Comparison of ENCODE assay signal across 1 cellular context in the genomic region with DNA sequence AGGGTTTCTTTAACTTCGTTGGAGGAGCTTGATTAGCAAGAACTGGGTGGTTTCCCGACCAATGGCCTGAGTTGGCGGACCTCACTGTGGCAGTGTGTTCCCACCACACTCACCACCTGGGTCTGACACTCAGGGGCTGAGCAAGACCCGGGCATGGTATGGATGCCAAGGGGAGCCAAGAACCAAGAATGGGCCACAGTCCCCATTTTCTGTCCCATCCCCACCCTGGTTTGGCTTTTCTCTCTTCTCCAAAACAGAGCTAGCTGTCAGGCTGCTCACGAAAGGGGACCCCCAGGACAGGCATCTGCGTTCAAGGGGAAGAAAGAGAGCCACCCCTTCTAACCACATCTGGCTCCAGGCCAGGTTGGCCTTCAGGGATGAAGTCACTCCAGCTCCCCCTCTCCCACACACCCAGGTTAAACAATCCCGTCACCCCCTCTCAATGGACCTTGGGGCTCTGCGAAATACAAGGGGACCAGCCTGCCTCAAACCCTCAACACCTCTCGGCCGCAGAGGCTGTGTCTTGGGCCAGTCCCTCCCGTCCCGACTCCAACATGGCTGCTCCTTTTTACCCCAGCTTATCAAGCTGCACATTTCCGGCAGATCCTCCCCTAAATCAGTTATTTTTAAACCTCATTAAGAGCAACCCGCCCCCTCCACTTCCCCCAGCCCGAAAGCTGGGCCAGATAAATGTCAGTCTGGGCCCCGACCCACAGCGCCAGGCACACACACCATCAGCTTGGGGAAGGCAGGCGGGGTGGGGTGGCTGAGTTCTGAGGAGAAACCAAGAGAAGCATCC.
TF ChIP-seq lines count a peak whose summit lies in the region.

No MANE protein-coding gene starts in this region.

TF ChIP-seq in GM12878, 131 proteins besides CTCF, POLR2A, EP300 and RAD21 (continued from another document and continues in another):
- TF ChIP-seq, protein P1, sequence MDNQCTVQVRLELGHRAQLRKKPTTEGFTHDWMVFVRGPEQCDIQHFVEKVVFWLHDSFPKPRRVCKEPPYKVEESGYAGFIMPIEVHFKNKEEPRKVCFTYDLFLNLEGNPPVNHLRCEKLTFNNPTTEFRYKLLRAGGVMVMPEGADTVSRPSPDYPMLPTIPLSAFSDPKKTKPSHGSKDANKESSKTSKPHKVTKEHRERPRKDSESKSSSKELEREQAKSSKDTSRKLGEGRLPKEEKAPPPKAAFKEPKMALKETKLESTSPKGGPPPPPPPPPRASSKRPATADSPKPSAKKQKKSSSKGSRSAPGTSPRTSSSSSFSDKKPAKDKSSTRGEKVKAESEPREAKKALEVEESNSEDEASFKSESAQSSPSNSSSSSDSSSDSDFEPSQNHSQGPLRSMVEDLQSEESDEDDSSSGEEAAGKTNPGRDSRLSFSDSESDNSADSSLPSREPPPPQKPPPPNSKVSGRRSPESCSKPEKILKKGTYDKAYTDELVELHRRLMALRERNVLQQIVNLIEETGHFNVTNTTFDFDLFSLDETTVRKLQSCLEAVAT (IDR thresholded peaks at IDR 0.05), result peak; percentile 48; the same call in 1 of the 2 replicates
- TF ChIP-seq SIN3A (IDR thresholded peaks at IDR 0.05; ENCODE audit: low read depth, low read length) (peak; percentile 13; the same call in 1 of the 2 replicates), RB1 (IDR thresholded peaks at IDR 0.05; ENCODE audit: borderline replicate concordance) (peak; percentile 42; the same call in 1 of the 2 replicates), HDGF (IDR thresholded peaks at IDR 0.05) (peak; percentile 83; the same call in 1 of the 2 replicates), TBL1XR1 (IDR thresholded peaks at IDR 0.05; ENCODE audit: low read depth, low read length) (no peak), ETV6 (conservative IDR thresholded peaks at IDR 0.05 in 1 of 2, IDR thresholded peaks at IDR 0.05 in 1 of 2; ENCODE audit: borderline replicate concordance in 1 of 2, low read depth in 1 of 2) (no peak), NR2F1 (conservative IDR thresholded peaks at IDR 0.05) (peak; percentile 16; the same call in 1 of the 2 replicates), MYC (IDR thresholded peaks at IDR 0.05; ENCODE audit: insufficient read depth, insufficient read length, insufficient replicate concordance, low read length, severe bottlenecking) (no peak), POLR2AphosphoS5 (IDR thresholded peaks at IDR 0.05; ENCODE audit: low read length) (peak; percentile 52), IKZF1 (conservative IDR thresholded peaks at IDR 0.05) (peak; percentile 33), CBX5 (IDR thresholded peaks at IDR 0.05; ENCODE audit: low read depth) (no peak), LARP7 (IDR thresholded peaks at IDR 0.05) (peak; percentile 46; the same call in 1 of the 2 replicates), HDAC2 (IDR thresholded peaks at IDR 0.05) (no peak), SMAD1 (IDR thresholded peaks at IDR 0.05; ENCODE audit: low read depth, partially characterized antibody) (peak; percentile 80), EGR1 (IDR thresholded peaks at IDR 0.05; ENCODE audit: borderline replicate concordance in 1 of 2, low read depth in 2 of 2, low read length in 2 of 2) (0 out of 3 replicates have a peak, but pooled peaks of 1 of the 2 experiments have one; percentile 12), GABPA (IDR thresholded peaks at IDR 0.05; ENCODE audit: low read depth) (no peak), TAF1 (IDR thresholded peaks at IDR 0.05; ENCODE audit: borderline replicate concordance, low read depth, low read length) (0 out of 2 replicates have a peak, but pooled peaks have one; percentile 39), SP1 (IDR thresholded peaks at IDR 0.05; ENCODE audit: low read depth, low read length) (peak; percentile 13), MEF2B (IDR thresholded peaks at IDR 0.05; ENCODE audit: partially characterized antibody, poor library complexity, severe bottlenecking) (peak; percentile 23), CHD1 (IDR thresholded peaks at IDR 0.05; ENCODE audit: low read depth, low read length) (no peak), POU2F2 (IDR thresholded peaks at IDR 0.05; ENCODE audit: borderline replicate concordance, low read depth, low read length) (no peak; the same call in 2 of the 3 replicates), WRNIP1 (IDR thresholded peaks at IDR 0.05; ENCODE audit: borderline replicate concordance, low read depth, low read length) (no peak), ZZZ3 (IDR thresholded peaks at IDR 0.05; ENCODE audit: control insufficient read depth, insufficient read length, low read depth) (no peak), NFIC (IDR thresholded peaks at IDR 0.05; ENCODE audit: low read depth, low read length) (peak; percentile 41; the same call in 1 of the 2 replicates), SMARCA5 (IDR thresholded peaks at IDR 0.05) (0 out of 2 replicates have a peak, but pooled peaks have one; percentile 60), MTA2 (IDR thresholded peaks at IDR 0.05; ENCODE audit: low read depth) (no peak)
- TF ChIP-seq, protein P2, sequence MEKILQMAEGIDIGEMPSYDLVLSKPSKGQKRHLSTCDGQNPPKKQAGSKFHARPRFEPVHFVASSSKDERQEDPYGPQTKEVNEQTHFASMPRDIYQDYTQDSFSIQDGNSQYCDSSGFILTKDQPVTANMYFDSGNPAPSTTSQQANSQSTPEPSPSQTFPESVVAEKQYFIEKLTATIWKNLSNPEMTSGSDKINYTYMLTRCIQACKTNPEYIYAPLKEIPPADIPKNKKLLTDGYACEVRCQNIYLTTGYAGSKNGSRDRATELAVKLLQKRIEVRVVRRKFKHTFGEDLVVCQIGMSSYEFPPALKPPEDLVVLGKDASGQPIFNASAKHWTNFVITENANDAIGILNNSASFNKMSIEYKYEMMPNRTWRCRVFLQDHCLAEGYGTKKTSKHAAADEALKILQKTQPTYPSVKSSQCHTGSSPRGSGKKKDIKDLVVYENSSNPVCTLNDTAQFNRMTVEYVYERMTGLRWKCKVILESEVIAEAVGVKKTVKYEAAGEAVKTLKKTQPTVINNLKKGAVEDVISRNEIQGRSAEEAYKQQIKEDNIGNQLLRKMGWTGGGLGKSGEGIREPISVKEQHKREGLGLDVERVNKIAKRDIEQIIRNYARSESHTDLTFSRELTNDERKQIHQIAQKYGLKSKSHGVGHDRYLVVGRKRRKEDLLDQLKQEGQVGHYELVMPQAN (conservative IDR thresholded peaks at IDR 0.05), result peak; percentile 36; the same call in 1 of the 2 replicates
- TF ChIP-seq, protein P3, sequence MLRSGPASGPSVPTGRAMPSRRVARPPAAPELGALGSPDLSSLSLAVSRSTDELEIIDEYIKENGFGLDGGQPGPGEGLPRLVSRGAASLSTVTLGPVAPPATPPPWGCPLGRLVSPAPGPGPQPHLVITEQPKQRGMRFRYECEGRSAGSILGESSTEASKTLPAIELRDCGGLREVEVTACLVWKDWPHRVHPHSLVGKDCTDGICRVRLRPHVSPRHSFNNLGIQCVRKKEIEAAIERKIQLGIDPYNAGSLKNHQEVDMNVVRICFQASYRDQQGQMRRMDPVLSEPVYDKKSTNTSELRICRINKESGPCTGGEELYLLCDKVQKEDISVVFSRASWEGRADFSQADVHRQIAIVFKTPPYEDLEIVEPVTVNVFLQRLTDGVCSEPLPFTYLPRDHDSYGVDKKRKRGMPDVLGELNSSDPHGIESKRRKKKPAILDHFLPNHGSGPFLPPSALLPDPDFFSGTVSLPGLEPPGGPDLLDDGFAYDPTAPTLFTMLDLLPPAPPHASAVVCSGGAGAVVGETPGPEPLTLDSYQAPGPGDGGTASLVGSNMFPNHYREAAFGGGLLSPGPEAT (IDR thresholded peaks at IDR 0.05; ENCODE audit: low read depth), result peak; percentile 49; the same call in 1 of the 2 replicates
- TF ChIP-seq, protein P4, sequence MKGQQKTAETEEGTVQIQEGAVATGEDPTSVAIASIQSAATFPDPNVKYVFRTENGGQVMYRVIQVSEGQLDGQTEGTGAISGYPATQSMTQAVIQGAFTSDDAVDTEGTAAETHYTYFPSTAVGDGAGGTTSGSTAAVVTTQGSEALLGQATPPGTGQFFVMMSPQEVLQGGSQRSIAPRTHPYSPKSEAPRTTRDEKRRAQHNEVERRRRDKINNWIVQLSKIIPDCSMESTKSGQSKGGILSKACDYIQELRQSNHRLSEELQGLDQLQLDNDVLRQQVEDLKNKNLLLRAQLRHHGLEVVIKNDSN (IDR thresholded peaks at IDR 0.05; ENCODE audit: borderline replicate concordance, extremely low read length, insufficient read depth, low read depth, low read length), result no peak
- TF ChIP-seq, protein P5, sequence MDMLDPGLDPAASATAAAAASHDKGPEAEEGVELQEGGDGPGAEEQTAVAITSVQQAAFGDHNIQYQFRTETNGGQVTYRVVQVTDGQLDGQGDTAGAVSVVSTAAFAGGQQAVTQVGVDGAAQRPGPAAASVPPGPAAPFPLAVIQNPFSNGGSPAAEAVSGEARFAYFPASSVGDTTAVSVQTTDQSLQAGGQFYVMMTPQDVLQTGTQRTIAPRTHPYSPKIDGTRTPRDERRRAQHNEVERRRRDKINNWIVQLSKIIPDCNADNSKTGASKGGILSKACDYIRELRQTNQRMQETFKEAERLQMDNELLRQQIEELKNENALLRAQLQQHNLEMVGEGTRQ (IDR thresholded peaks at IDR 0.05; ENCODE audit: borderline replicate concordance, low read depth, low read length), result no peak
- TF ChIP-seq, protein P6, sequence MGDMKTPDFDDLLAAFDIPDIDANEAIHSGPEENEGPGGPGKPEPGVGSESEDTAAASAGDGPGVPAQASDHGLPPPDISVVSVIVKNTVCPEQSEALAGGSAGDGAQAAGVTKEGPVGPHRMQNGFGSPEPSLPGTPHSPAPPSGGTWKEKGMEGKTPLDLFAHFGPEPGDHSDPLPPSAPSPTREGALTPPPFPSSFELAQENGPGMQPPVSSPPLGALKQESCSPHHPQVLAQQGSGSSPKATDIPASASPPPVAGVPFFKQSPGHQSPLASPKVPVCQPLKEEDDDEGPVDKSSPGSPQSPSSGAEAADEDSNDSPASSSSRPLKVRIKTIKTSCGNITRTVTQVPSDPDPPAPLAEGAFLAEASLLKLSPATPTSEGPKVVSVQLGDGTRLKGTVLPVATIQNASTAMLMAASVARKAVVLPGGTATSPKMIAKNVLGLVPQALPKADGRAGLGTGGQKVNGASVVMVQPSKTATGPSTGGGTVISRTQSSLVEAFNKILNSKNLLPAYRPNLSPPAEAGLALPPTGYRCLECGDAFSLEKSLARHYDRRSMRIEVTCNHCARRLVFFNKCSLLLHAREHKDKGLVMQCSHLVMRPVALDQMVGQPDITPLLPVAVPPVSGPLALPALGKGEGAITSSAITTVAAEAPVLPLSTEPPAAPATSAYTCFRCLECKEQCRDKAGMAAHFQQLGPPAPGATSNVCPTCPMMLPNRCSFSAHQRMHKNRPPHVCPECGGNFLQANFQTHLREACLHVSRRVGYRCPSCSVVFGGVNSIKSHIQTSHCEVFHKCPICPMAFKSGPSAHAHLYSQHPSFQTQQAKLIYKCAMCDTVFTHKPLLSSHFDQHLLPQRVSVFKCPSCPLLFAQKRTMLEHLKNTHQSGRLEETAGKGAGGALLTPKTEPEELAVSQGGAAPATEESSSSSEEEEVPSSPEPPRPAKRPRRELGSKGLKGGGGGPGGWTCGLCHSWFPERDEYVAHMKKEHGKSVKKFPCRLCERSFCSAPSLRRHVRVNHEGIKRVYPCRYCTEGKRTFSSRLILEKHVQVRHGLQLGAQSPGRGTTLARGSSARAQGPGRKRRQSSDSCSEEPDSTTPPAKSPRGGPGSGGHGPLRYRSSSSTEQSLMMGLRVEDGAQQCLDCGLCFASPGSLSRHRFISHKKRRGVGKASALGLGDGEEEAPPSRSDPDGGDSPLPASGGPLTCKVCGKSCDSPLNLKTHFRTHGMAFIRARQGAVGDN (IDR thresholded peaks at IDR 0.05), result peak; percentile 39
- TF ChIP-seq, protein P7, sequence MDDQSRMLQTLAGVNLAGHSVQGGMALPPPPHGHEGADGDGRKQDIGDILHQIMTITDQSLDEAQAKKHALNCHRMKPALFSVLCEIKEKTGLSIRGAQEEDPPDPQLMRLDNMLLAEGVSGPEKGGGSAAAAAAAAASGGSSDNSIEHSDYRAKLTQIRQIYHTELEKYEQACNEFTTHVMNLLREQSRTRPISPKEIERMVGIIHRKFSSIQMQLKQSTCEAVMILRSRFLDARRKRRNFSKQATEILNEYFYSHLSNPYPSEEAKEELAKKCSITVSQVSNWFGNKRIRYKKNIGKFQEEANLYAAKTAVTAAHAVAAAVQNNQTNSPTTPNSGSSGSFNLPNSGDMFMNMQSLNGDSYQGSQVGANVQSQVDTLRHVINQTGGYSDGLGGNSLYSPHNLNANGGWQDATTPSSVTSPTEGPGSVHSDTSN (IDR thresholded peaks at IDR 0.05; ENCODE audit: insufficient replicate concordance, low read depth, low read length), result peak; percentile 17
- TF ChIP-seq, protein P8, sequence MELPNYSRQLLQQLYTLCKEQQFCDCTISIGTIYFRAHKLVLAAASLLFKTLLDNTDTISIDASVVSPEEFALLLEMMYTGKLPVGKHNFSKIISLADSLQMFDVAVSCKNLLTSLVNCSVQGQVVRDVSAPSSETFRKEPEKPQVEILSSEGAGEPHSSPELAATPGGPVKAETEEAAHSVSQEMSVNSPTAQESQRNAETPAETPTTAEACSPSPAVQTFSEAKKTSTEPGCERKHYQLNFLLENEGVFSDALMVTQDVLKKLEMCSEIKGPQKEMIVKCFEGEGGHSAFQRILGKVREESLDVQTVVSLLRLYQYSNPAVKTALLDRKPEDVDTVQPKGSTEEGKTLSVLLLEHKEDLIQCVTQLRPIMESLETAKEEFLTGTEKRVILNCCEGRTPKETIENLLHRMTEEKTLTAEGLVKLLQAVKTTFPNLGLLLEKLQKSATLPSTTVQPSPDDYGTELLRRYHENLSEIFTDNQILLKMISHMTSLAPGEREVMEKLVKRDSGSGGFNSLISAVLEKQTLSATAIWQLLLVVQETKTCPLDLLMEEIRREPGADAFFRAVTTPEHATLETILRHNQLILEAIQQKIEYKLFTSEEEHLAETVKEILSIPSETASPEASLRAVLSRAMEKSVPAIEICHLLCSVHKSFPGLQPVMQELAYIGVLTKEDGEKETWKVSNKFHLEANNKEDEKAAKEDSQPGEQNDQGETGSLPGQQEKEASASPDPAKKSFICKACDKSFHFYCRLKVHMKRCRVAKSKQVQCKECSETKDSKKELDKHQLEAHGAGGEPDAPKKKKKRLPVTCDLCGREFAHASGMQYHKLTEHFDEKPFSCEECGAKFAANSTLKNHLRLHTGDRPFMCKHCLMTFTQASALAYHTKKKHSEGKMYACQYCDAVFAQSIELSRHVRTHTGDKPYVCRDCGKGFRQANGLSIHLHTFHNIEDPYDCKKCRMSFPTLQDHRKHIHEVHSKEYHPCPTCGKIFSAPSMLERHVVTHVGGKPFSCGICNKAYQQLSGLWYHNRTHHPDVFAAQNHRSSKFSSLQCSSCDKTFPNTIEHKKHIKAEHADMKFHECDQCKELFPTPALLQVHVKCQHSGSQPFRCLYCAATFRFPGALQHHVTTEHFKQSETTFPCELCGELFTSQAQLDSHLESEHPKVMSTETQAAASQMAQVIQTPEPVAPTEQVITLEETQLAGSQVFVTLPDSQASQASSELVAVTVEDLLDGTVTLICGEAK (IDR thresholded peaks at IDR 0.05; ENCODE audit: borderline replicate concordance), result peak; percentile 52
